ENCODE assay signal across 8 cellular contexts in the genomic region with DNA sequence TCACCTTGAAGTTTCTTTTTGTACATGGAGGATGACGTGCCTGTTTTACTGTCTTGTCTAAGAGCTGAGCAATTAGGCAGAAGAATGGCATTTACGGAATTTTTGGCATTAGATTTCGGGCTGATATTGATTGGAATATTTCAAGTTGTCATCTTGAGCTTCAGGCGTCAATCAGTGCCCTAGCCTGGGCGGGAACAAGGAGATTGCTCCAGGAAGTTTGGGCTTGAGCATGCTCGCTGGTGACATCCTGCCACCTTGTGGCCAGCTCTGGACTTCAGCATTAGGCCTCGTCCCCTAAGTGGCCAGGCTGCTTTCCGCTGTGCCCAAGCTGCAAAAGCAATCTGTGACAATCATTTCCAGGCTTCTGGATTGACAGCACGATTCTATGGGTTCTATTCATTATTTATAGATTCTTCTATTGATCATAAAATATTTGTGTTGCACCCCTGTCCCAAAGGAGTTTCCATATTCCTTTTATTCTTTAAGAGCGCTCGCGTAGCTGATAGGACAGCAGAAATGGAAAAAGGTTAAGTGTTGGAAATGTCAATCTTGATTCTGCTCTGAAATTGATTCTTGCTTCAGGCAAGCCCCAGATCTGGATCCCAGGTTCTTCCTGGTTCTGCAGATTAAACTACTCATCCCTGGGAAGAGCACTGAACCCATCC.
DNase-seq lines count a peak whose midpoint lies in the region; ATAC-seq and TF ChIP-seq lines count a peak whose summit lies in the region.

No MANE protein-coding gene starts in this region.

- H3K27ac Mint-ChIP-seq in activated B cell treated with CpG ODN at 0.5 μM for 24 hours = no peak overlapping the region

- no peak overlapping the region for H3K27ac ChIP-seq in coronary artery

- peak overlapping the region; percentile 50 for H3K4me3 ChIP-seq in coronary artery

- CTCF ChIA-PET in activated B cell treated with CpG ODN at 0.5 μM for 24 hours (lab: Charles Lee) = interaction anchor here (0.8 to 2.3 kb wide), 17 partner anchors 9 to 640 kb away, joined by 3 to 27 read pairs (median 4); no protein-coding TSS in a partner anchor

- peak overlapping the region; percentile 39 for H3K4me3 Mint-ChIP-seq in activated B cell treated with CpG ODN at 0.5 μM for 24 hours

- no peaks in the 10 kb centered on the region for H3K9me3 Mint-ChIP-seq in activated B cell treated with CpG ODN at 0.5 μM for 24 hours

- DNase-seq in NCI-H524 (lab: John Stamatoyannopoulos, UW) (peak; percentile 4 to 62), NCI-H524 treated with DMSO at 0.1 percent for 48 hours (lab: John Stamatoyannopoulos, UW) (no peak), NCI-H2196 (lab: John Stamatoyannopoulos, UW; ENCODE audit: unreplicated experiment) (peak; percentile 81), activated B cell treated with CpG ODN at 0.5 μM for 24 hours (peak; percentile 27), coronary artery (ENCODE audit: low spot score) (peak; percentile 78), left lobe of liver (ENCODE audit: low spot score) (peak; percentile 82)
- peak; percentile 9 for DNase-seq in stimulated activated CD4-positive, alpha-beta T cell treated with anti-CD3 and anti-CD28 coated beads, Interleukin-2, amount 100 ng/mL, for 4 hours (ENCODE audit: low read depth)

- H3K4me1 Mint-ChIP-seq in activated B cell treated with CpG ODN at 0.5 μM for 24 hours = peaks cover 6% of the 10 kb centered on the region

- ATAC-seq in HG03103 (IDR thresholded peaks at IDR 0.05; ENCODE audit: low read depth, unreplicated experiment) (peak; percentile 65), activated B cell treated with CpG ODN at 0.5 μM for 24 hours (ENCODE audit: low read depth) (peak; percentile 40), left lobe of liver (peak; percentile 100)

- no peaks in the 10 kb centered on the region for H3K36me3 Mint-ChIP-seq in activated B cell treated with CpG ODN at 0.5 μM for 24 hours (ENCODE audit: low read depth)

- intact Hi-C loops in activated B cell treated with CpG ODN at 0.5 μM for 24 hours (cut with micrococcal nuclease) = loop anchor here (1.0 kb wide), 2 partner anchors 54 to 323 kb away; no protein-coding TSS in a partner anchor

- POLR2A ChIA-PET in activated B cell treated with CpG ODN at 0.5 μM for 24 hours (lab: Charles Lee) = interaction anchor here (1.1 kb wide), 1 partner anchor 281 kb away, joined by 3 read pairs; the partner anchor contains the start of gene RMI1

- TF ChIP-seq CTCF in activated B cell treated with CpG ODN at 0.5 μM for 24 hours (IDR thresholded peaks at IDR 0.05) = peak; percentile 72
- peak; percentile 82 for TF ChIP-seq CTCF in coronary artery (IDR thresholded peaks at IDR 0.05)

- peaks cover 21% of the 10 kb centered on the region for H3K27me3 Mint-ChIP-seq in activated B cell treated with CpG ODN at 0.5 μM for 24 hours

Comparison
In these comparisons a context has a peak if more than half of its experiments do, and no peak if none do; other contexts are left out.
1. ATAC-seq: peak in every context shown above with its lines; median percentile 100 in left lobe of liver; 65 in HG03103; 40 in activated B cell treated with CpG ODN at 0.5 μM for 24 hours.